ENCODE assay signal across 18 cellular contexts in the genomic region with DNA sequence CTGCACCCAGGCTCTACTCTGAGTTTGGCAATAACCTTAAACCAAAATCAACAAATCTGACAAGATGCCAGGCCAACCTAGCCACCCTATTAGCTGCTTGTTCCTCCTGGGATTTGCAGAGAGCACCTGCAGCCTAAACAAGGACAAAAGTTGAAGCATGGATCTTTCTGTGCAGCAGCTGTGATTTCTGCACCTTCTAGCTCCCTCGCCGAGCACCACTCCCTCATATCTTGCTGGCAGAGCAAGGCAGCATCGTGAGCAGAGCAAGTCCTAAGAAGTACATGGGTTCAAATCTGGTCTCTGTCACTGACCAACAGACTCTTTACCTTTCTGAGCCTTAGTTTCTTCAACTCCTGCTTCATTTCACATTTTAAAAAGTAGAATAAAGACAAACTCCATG.
"Had no signal": no experiment of that assay in that cellular context is flagged by ENCODE, and none has a peak within 500 bp of the region (broad histone marks: within the 10 kb centered on the region; RNA-seq: fewer than 3 reads in every experiment).

No MANE protein-coding gene starts in this region.

- H3K27me3 ChIP-seq: body of pancreas had no signal

- H3K4me1 ChIP-seq: body of pancreas had no signal

- FAIRE-seq: small intestine had no signal

- DNase-seq: activated CD4-positive, alpha-beta memory T cell treated with anti-CD3 and anti-CD28 coated beads for 36 hours; activated CD4-positive, alpha-beta T cell treated with anti-CD3 and anti-CD28 coated beads for 4 hours; activated CD4-positive, CD25-positive, alpha-beta regulatory T cell; anterior cingulate cortex; body of pancreas; dermis blood vessel endothelial cell; effector CD8-positive, alpha-beta T cell; foreskin melanocyte; glutamatergic neuron; hippocampal formation; small intestine; stimulated activated CD4-positive, alpha-beta T cell treated with anti-CD3 and anti-CD28 coated beads, Interleukin-2, amount 100 ng/mL, for 24 hours; stimulated activated naive B cell treated with anti-CD40 and anti-IgM and Interleukin-4, amounts not matched to agents 10 μg/mL and 1 μg/mL and 100 μg/mL, for 72 hours had no signal

- H3K4me3 Mint-ChIP-seq: activated CD4-positive, alpha-beta memory T cell treated with anti-CD3 and anti-CD28 coated beads for 36 hours; stimulated activated naive B cell treated with anti-CD40 and anti-IgM and Interleukin-4, amounts not matched to agents 10 μg/mL and 1 μg/mL and 100 μg/mL, for 72 hours; T-helper 1 cell treated with Interleukin-12 subunit alpha and Interleukin-12 subunit beta and Interleukin-4 antibody, amounts not matched to agents 30 μg/mL and 1 μg/mL, for 36 hours; type B pancreatic cell had no signal

- H3K27me3 Mint-ChIP-seq: activated CD4-positive, alpha-beta memory T cell treated with anti-CD3 and anti-CD28 coated beads for 36 hours; stimulated activated naive B cell treated with anti-CD40 and anti-IgM and Interleukin-4, amounts not matched to agents 10 μg/mL and 1 μg/mL and 100 μg/mL, for 72 hours; type B pancreatic cell had no signal

- ATAC-seq: body of pancreas; esophagus mucosa; sciatic nerve; stimulated activated naive B cell treated with anti-CD40 and anti-IgM and Interleukin-4, amounts not matched to agents 10 μg/mL and 1 μg/mL and 100 μg/mL, for 72 hours had no signal

- H3K27ac ChIP-seq: body of pancreas, thoracic aorta had no signal

- H3K4me3 ChIP-seq: body of pancreas, thoracic aorta had no signal

- H3K9me3 Mint-ChIP-seq: activated CD4-positive, alpha-beta memory T cell treated with anti-CD3 and anti-CD28 coated beads for 36 hours; stimulated activated naive B cell treated with anti-CD40 and anti-IgM and Interleukin-4, amounts not matched to agents 10 μg/mL and 1 μg/mL and 100 μg/mL, for 72 hours; T-helper 1 cell treated with Interleukin-12 subunit alpha and Interleukin-12 subunit beta and Interleukin-4 antibody, amounts not matched to agents 30 μg/mL and 1 μg/mL, for 36 hours; type B pancreatic cell had no signal

- H3K27ac Mint-ChIP-seq: stimulated activated naive B cell treated with anti-CD40 and anti-IgM and Interleukin-4, amounts not matched to agents 10 μg/mL and 1 μg/mL and 100 μg/mL, for 72 hours; T-helper 1 cell treated with Interleukin-12 subunit alpha and Interleukin-12 subunit beta and Interleukin-4 antibody, amounts not matched to agents 30 μg/mL and 1 μg/mL, for 36 hours; type B pancreatic cell had no signal

- H3K9me3 ChIP-seq: body of pancreas, thoracic aorta had no signal
